In the genomic region with DNA sequence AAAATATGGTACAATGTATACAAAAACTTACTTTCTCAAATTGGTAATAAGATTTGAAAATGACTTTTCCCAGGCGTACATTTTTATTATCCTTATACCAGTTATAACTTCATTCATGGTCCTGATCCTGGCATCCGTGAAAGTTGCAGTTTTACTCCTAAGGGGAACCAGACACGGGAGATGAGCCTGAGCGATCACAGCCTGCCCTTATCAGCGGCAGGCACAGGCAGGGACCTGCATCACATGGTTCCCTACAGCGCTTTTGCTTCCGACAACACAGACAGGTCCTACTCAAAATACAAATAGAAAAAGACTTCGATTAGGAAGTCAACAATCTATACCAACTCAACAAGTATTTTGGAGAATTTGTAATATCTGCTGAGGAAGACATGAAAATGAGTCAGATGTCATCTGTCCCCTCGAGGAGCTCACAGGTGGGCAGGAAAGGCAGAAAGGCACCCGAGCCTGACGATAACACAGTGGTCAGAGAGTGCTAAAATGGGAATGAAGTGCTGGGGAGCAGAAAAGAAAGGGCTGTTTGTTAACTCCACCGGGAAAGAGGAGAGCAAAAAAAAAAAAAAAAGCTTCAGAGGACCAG, we compare ENCODE assay signal across 1 cellular context.
TF ChIP-seq lines count a peak whose summit lies in the region.

No MANE protein-coding gene starts in this region.

TF ChIP-seq in SK-N-SH, 30 proteins besides CTCF, POLR2A, EP300 and RAD21 (continued from another document):
- TF ChIP-seq, protein P1, sequence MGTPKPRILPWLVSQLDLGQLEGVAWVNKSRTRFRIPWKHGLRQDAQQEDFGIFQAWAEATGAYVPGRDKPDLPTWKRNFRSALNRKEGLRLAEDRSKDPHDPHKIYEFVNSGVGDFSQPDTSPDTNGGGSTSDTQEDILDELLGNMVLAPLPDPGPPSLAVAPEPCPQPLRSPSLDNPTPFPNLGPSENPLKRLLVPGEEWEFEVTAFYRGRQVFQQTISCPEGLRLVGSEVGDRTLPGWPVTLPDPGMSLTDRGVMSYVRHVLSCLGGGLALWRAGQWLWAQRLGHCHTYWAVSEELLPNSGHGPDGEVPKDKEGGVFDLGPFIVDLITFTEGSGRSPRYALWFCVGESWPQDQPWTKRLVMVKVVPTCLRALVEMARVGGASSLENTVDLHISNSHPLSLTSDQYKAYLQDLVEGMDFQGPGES (IDR thresholded peaks at IDR 0.05; ENCODE audit: low read depth, low read length): no peak
- TF ChIP-seq NFIC (IDR thresholded peaks at IDR 0.05; ENCODE audit: borderline replicate concordance): no peak
